In genomic region chr11:67318239-67318555, GRCh38 we compare ENCODE assay signal across 8 cellular contexts. TPM values are rescaled to one million over a fixed set of nuclear protein-coding genes. Genes with fewer than 3 reads are reported as not detected.
DNase-seq lines count a peak whose midpoint lies in the region; ATAC-seq and TF ChIP-seq lines count a peak whose summit lies in the region.

No MANE protein-coding gene starts in this region.

- in situ Hi-C loops in GM13976 (cut with MboI; ENCODE audit: low sequenced_read_pairs, unreplicated experiment): no loop called here

- no peak for TF ChIP-seq CTCF in RWPE2 (IDR thresholded peaks at IDR 0.05; ENCODE audit: poor library complexity, severe bottlenecking)
- no peak for TF ChIP-seq CTCF in fibroblast of pulmonary artery (IDR thresholded peaks at IDR 0.05; ENCODE audit: low read length, missing control alignments)
- no peak for TF ChIP-seq CTCF in sigmoid colon (IDR thresholded peaks at IDR 0.05)
- TF ChIP-seq CTCF in GM13976 (IDR thresholded peaks at IDR 0.05; ENCODE audit: borderline replicate concordance, control extremely low read depth, extremely low read depth, insufficient read depth, missing control alignments): no peak

- no peaks in the 10 kb centered on the region for H3K9me3 ChIP-seq in RWPE2 (ENCODE audit: severe bottlenecking)
- no peaks in the 10 kb centered on the region for H3K9me3 ChIP-seq in sigmoid colon

- DNase-seq in RWPE2 (ENCODE audit: low spot score): no peak
- DNase-seq in fibroblast of pulmonary artery (ENCODE audit: low read depth): no peak
- no peak for DNase-seq in sigmoid colon
- no peak for DNase-seq in ureter (ENCODE audit: low spot score)
- no peak for DNase-seq in RPMI8226
- DNase-seq in GM13976 (ENCODE audit: low spot score): no peak

- H3K27me3 ChIP-seq in RWPE2 (ENCODE audit: insufficient read depth, poor library complexity, severe bottlenecking) (no peaks in the 10 kb centered on the region), sigmoid colon (no peaks in the 10 kb centered on the region)

- ATAC-seq in GM21717 (IDR thresholded peaks at IDR 0.05; ENCODE audit: unreplicated experiment) (peak; percentile 10), RWPE2 (ENCODE audit: low read depth) (peak; percentile 38; the same call in 2 of the 3 replicates), GM18909 (IDR thresholded peaks at IDR 0.05; ENCODE audit: poor library complexity, unreplicated experiment) (no peak)

- TF ChIP-seq POLR2A in sigmoid colon (IDR thresholded peaks at IDR 0.05): no peak

- TF ChIP-seq EP300 in sigmoid colon (IDR thresholded peaks at IDR 0.05): no peak

- intact Hi-C loops in sigmoid colon (cut with DNase I): loop anchor here (5.0 kb wide), 1 partner anchor 236 kb away; no protein-coding TSS in a partner anchor

- H3K36me3 ChIP-seq in RWPE2 (ENCODE audit: low read depth): no peaks in the 10 kb centered on the region
- no peaks in the 10 kb centered on the region for H3K36me3 ChIP-seq in sigmoid colon

- 1% methylated on average over 14 of the region's 14 CpGs for WGBS in sigmoid colon, 2 donors

- peaks cover 17% of the 10 kb centered on the region for H3K4me1 ChIP-seq in RWPE2 (ENCODE audit: insufficient read depth, poor library complexity, severe bottlenecking)
- peaks cover 0 to 34% (median 26%) of the 10 kb centered on the region in 4 donors for H3K4me1 ChIP-seq in sigmoid colon

- peak overlapping the region; percentile 89 for H3K27ac ChIP-seq in RWPE2 (ENCODE audit: poor library complexity, severe bottlenecking)
- peak overlapping the region; percentile 85 to 98 (median 90) for H3K27ac ChIP-seq in sigmoid colon

- H3K4me3 ChIP-seq in RWPE2 (ENCODE audit: severe bottlenecking) (peak overlapping the region; percentile 65), fibroblast of pulmonary artery (replicated peaks; ENCODE audit: low read depth, low read length) (peak overlapping the region; percentile 88), sigmoid colon (peak overlapping the region; percentile 53 to 80 (median 72))

RNA-seq across cellular contexts. Expression of gene SSH3, which starts 14.9 kb away (rescaled TPM):
- total RNA-seq in sigmoid colon (10 to 100 TPM; 20.0 to 37.7 (median 26.6) TPM), ureter (258 TPM)
- 10 to 100 TPM; 15.6 to 39.0 (median 21.3) TPM for polyA plus RNA-seq in sigmoid colon

RNA-seq across cellular contexts. Expression of gene ANKRD13D, which starts 29.1 kb away (rescaled TPM):
- total RNA-seq in sigmoid colon: 10 to 100 TPM; 23.9 to 45.7 (median 24.2) TPM
- polyA plus RNA-seq in sigmoid colon: 10 to 100 TPM in 2 of 3 donors, 1 to 10 TPM in 1; 9.0 to 42.2 (median 16.8) TPM
- 110 TPM for total RNA-seq in ureter

RNA-seq across cellular contexts. Expression of gene POLD4, which starts 35.1 kb away (rescaled TPM):
- 10 to 100 TPM; 48.5 to 78.9 (median 67.0) TPM for total RNA-seq in sigmoid colon
- 100 to 1,000 TPM; 381 to 748 (median 498) TPM for polyA plus RNA-seq in sigmoid colon
- total RNA-seq in ureter: 57.9 TPM

RNA-seq across cellular contexts. Expression of gene GRK2, which starts 51.9 kb away (rescaled TPM):
- total RNA-seq in sigmoid colon (10 to 100 TPM; 32.1 to 48.2 (median 38.9) TPM), ureter (75.9 TPM)
- 100 to 1,000 TPM in 1 of 3 donors, 10 to 100 TPM in 2; 88.3 to 152 (median 92.0) TPM for polyA plus RNA-seq in sigmoid colon

RNA-seq across cellular contexts. Expression of gene CLCF1, which starts 55.2 kb away (rescaled TPM):
- total RNA-seq in sigmoid colon: 10 to 100 TPM in 1 of 4 donors, 1 to 10 TPM in 3; 2.9 to 49.8 (median 6.6) TPM
- 1 to 10 TPM in 2 of 3 donors, under 1 TPM in 1; 0.92 to 6.5 (median 2.4) TPM for polyA plus RNA-seq in sigmoid colon
- 1.4 TPM for total RNA-seq in ureter
